In the genomic region with DNA sequence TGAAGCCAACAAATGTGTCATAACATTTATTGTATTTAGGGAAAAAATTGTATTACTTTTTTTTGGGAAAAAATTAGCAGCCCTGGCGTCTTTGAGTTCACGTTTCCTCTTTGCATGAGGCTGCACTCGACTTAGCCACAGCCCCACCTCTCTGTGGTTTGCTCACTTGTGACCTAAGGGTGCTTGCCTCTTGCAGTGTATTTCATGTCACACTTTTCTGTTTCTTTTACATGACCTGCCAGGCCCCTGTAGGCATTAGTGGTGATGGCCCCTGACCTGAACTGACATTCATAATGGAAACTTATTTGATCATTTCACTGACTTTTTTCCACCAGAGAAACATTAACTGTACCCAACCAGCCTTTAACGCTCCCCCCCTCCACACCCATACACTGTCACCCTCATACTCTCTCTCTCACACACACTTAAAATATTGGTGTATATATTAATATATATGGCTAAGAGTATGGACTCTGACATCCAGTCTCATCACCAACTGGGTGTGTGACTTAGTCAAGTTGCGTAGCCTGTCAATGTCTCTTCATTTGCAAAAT, we compare ENCODE assay signal across 8 cellular contexts.
DNase-seq lines count a peak whose midpoint lies in the region; ATAC-seq and TF ChIP-seq lines count a peak whose summit lies in the region.

No MANE protein-coding gene starts in this region.

- no peaks in the 10 kb centered on the region for H3K27me3 ChIP-seq in Loucy (ENCODE audit: insufficient read depth, low read length, poor library complexity, severe bottlenecking)

- no peaks in the 10 kb centered on the region for H4K20me1 ChIP-seq in Loucy (ENCODE audit: insufficient read depth, low read length, poor library complexity, severe bottlenecking)

- H3F3A ChIP-seq in Loucy (ENCODE audit: low read depth), result peaks cover 8% of the 10 kb centered on the region

- H3K9ac ChIP-seq in Loucy (ENCODE audit: low read depth, low read length, poor library complexity, severe bottlenecking), result peak overlapping the region; percentile 73

- TF ChIP-seq CTCF in Loucy (conservative IDR thresholded peaks at IDR 0.05; ENCODE audit: low read length), result no peak

- peak; percentile 60 for ATAC-seq in GM21515 (IDR thresholded peaks at IDR 0.05; ENCODE audit: unreplicated experiment)

- peak overlapping the region; percentile 64 for H3K4me3 ChIP-seq in Loucy (ENCODE audit: low read length, poor library complexity, severe bottlenecking)

- H3K9me3 ChIP-seq in Loucy (ENCODE audit: insufficient read depth, low read depth, low read length), result no peaks in the 10 kb centered on the region

- peaks cover 30% of the 10 kb centered on the region; the same call in 1 of the 2 replicates for H3K36me3 ChIP-seq in Loucy (ENCODE audit: insufficient read depth, low read length)

- no peak overlapping the region for H2AFZ ChIP-seq in Loucy (ENCODE audit: low read length)

- peaks cover 85% of the 10 kb centered on the region for H3K4me1 ChIP-seq in Loucy (ENCODE audit: insufficient read depth, low read length, poor library complexity, severe bottlenecking)

- peak overlapping the region; percentile 78 for H3K4me2 ChIP-seq in Loucy (ENCODE audit: low read depth, low read length, poor library complexity, severe bottlenecking)

- peak; percentile 54 for DNase-seq in CD1c-positive myeloid dendritic cell (ENCODE audit: extremely low spot score)
- peak; percentile 66 to 69 for DNase-seq in activated T-cell treated with anti-CD3 and anti-CD28 coated beads, Interleukin-2, amount 50 U/mL, for 48 hours
- peak; percentile 36 for DNase-seq in stimulated activated CD8-positive, alpha-beta memory T cell treated with anti-CD3 and anti-CD28 coated beads, Interleukin-15, amount 100 ng/mL, for 1 hour (ENCODE audit: low read depth)
- DNase-seq in HK-2 (ENCODE audit: unreplicated experiment), result no peak
- no peak for DNase-seq in nucleus accumbens (lab: John Stamatoyannopoulos, UW)
- DNase-seq in NCI-H2029 (lab: John Stamatoyannopoulos, UW), result no peak

- H3K79me2 ChIP-seq in Loucy (ENCODE audit: insufficient read depth, low read length), result peaks cover 94% of the 10 kb centered on the region

- H3K9me2 ChIP-seq in Loucy (replicated peaks; ENCODE audit: low read depth, low read length), result no peaks in the 10 kb centered on the region

Comparison
In these comparisons a context has a peak if more than half of its experiments do, and no peak if none do; other contexts are left out.
1. DNase-seq: peak in CD1c-positive myeloid dendritic cell (single experiment), activated T-cell treated with anti-CD3 and anti-CD28 coated beads, Interleukin-2, amount 50 U/mL, for 48 hours (2 of 2) and stimulated activated CD8-positive, alpha-beta memory T cell treated with anti-CD3 and anti-CD28 coated beads, Interleukin-15, amount 100 ng/mL, for 1 hour (single experiment); none in HK-2 (single experiment), nucleus accumbens (0 of 56) and NCI-H2029 (single experiment).